ENCODE assay signal across 8 cellular contexts in the genomic region with DNA sequence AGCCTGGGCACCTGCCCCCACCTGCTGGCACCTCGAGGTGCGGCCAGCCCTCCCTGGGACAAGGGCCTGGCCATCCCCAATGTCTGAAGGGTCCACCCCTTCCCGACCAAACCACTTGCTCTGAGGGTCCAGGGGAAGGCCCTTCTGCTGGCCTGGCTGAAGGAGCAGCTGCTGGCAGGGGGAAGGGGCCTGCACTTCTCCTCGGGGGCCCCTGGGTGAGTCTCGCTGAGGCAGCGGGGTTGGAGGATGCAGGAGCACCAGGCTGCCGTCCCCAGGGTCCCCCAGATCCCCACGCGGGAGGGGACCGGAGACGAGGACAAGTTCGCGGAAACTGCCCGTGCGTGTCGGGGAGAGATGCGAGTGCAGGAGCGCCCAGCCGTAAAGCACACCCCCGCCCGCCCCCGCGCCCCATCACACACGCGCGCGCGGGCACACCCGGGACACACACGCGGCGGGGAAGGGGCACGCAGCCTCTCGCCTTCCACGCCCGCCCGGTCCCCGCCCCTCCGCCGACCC. TPM values are rescaled to one million over a fixed set of nuclear protein-coding genes. Genes with fewer than 3 reads are reported as not detected.
DNase-seq lines count a peak whose midpoint lies in the region; ATAC-seq and TF ChIP-seq lines count a peak whose summit lies in the region.

No MANE protein-coding gene starts in this region.

- H3K9me3 Mint-ChIP-seq in stimulated activated naive B cell treated with anti-CD40 and anti-IgM and Interleukin-4, amounts not matched to agents 10 μg/mL and 1 μg/mL and 100 μg/mL, for 72 hours = peaks cover 0 to 1% of the 10 kb centered on the region in 2 donors

- no TSS peak for BruUV-seq in Panc1 (replicated peaks; lab: Mats Ljungman, UMichigan)

- H3K4me3 Mint-ChIP-seq in stimulated activated naive B cell treated with anti-CD40 and anti-IgM and Interleukin-4, amounts not matched to agents 10 μg/mL and 1 μg/mL and 100 μg/mL, for 72 hours = peak overlapping the region; percentile 67 to 76

- DNase-seq in Panc1 (ENCODE audit: low read depth, low spot score) (no peak), NCI-H82 treated with DMSO at 0.1 percent for 48 hours (lab: John Stamatoyannopoulos, UW; ENCODE audit: unreplicated experiment) (no peak)
- DNase-seq in activated effector memory CD4-positive, alpha-beta T cell treated with Interleukin-2 at 50 U/mL for 16 hours = peak; percentile 37
- DNase-seq in stimulated activated naive B cell treated with anti-CD40 and anti-IgM and Interleukin-4, amounts not matched to agents 10 μg/mL and 1 μg/mL and 100 μg/mL, for 72 hours = peak; percentile 20

- H3K9me3 ChIP-seq in Panc1 (ENCODE audit: control insufficient read depth, insufficient read depth, low read depth, low read length) (no peaks in the 10 kb centered on the region), iPS-20b (ENCODE audit: insufficient read depth, low read depth, low read length) (no peaks in the 10 kb centered on the region)

- H3K9ac ChIP-seq in iPS-20b (ENCODE audit: low read depth, low read length) = no peak overlapping the region; the same call in 1 of the 2 replicates

- no peaks in the 10 kb centered on the region for H3K36me3 Mint-ChIP-seq in stimulated activated naive B cell treated with anti-CD40 and anti-IgM and Interleukin-4, amounts not matched to agents 10 μg/mL and 1 μg/mL and 100 μg/mL, for 72 hours

- H3K27me3 Mint-ChIP-seq in stimulated activated naive B cell treated with anti-CD40 and anti-IgM and Interleukin-4, amounts not matched to agents 10 μg/mL and 1 μg/mL and 100 μg/mL, for 72 hours = peaks cover 13 to 33% of the 10 kb centered on the region in 2 donors

- H3K4me3 ChIP-seq in Panc1 (ENCODE audit: low read depth in 2 of 2, low read length in 2 of 2) = peak overlapping the region; percentile 27 to 32
- peak overlapping the region; percentile 63 for H3K4me3 ChIP-seq in iPS-20b (ENCODE audit: low read length)

- H3K36me3 ChIP-seq in Panc1 (ENCODE audit: control insufficient read depth, insufficient read depth, low read length) (no peaks in the 10 kb centered on the region), iPS-20b (ENCODE audit: insufficient read depth, low read depth, low read length) (no peaks in the 10 kb centered on the region)

- TF ChIP-seq CTCF in Panc1 (IDR thresholded peaks at IDR 0.05) = no peak

- intact Hi-C loops in Panc1 (cut with micrococcal nuclease; ENCODE audit: unreplicated experiment) = no loop called here

- POLR2A ChIA-PET in Panc1 (lab: Charles Lee) = no interaction called here

- H3K4me1 Mint-ChIP-seq in stimulated activated naive B cell treated with anti-CD40 and anti-IgM and Interleukin-4, amounts not matched to agents 10 μg/mL and 1 μg/mL and 100 μg/mL, for 72 hours = peaks cover 0 to 4% of the 10 kb centered on the region in 2 donors

- CTCF ChIA-PET in Panc1 (lab: Charles Lee) = no interaction called here

- H3K27ac Mint-ChIP-seq in stimulated activated naive B cell treated with anti-CD40 and anti-IgM and Interleukin-4, amounts not matched to agents 10 μg/mL and 1 μg/mL and 100 μg/mL, for 72 hours = no peak overlapping the region

- in situ Hi-C loops in Panc1 (cut with HindIII; ENCODE audit: low pct_unique_long_range_greater_than_20kb, low sequenced_read_pairs) = no loop called here

- ATAC-seq in Panc1 (no peak; the same call in 1 of the 2 replicates), HG03520 (IDR thresholded peaks at IDR 0.05; ENCODE audit: unreplicated experiment) (no peak), GM21515 (IDR thresholded peaks at IDR 0.05; ENCODE audit: unreplicated experiment) (no peak), HG03439 (IDR thresholded peaks at IDR 0.05; ENCODE audit: unreplicated experiment) (no peak)
- peak; percentile 39 to 44 for ATAC-seq in stimulated activated naive B cell treated with anti-CD40 and anti-IgM and Interleukin-4, amounts not matched to agents 10 μg/mL and 1 μg/mL and 100 μg/mL, for 72 hours (replicated peaks)

- H3K27ac ChIP-seq in Panc1 (ENCODE audit: low read length) (peak overlapping the region; percentile 59), iPS-20b (ENCODE audit: low read length) (no peak overlapping the region)

- H3K27me3 ChIP-seq in Panc1 (ENCODE audit: control insufficient read depth, insufficient read depth, low read length) (no peaks in the 10 kb centered on the region), iPS-20b (ENCODE audit: insufficient read depth, low read length) (peaks cover 12% of the 10 kb centered on the region)

- peaks cover 34% of the 10 kb centered on the region for H3K4me1 ChIP-seq in Panc1 (ENCODE audit: control insufficient read depth, insufficient read depth, low read length)
- peaks cover 3% of the 10 kb centered on the region; the same call in 1 of the 2 replicates for H3K4me1 ChIP-seq in iPS-20b (ENCODE audit: insufficient read depth, low read length)

RNA-seq across cellular contexts. Expression of gene CACNA1H, which starts 0.7 kb away (rescaled TPM):
- 31.1 TPM for total RNA-seq in Panc1 (2021; ENCODE audit: unreplicated experiment)
- 40.3 TPM for polyA plus RNA-seq in Panc1 (2012; ENCODE audit: insufficient read length)

RNA-seq across cellular contexts. Expression of gene C1QTNF8, which starts 56.1 kb away (rescaled TPM):
- 0.39 TPM for total RNA-seq in Panc1 (2021; ENCODE audit: unreplicated experiment)
- polyA plus RNA-seq in Panc1 (2012; ENCODE audit: insufficient read length) = 0.63 TPM

Comparison
In these comparisons a context has a peak if more than half of its experiments do, and no peak if none do; other contexts are left out.
1. ATAC-seq: peak in stimulated activated naive B cell treated with anti-CD40 and anti-IgM and Interleukin-4, amounts not matched to agents 10 μg/mL and 1 μg/mL and 100 μg/mL, for 72 hours (2 of 2); none in Panc1 (single experiment), HG03520 (single experiment), GM21515 (single experiment) and HG03439 (single experiment).
2. DNase-seq: peak in activated effector memory CD4-positive, alpha-beta T cell treated with Interleukin-2 at 50 U/mL for 16 hours (single experiment) and stimulated activated naive B cell treated with anti-CD40 and anti-IgM and Interleukin-4, amounts not matched to agents 10 μg/mL and 1 μg/mL and 100 μg/mL, for 72 hours (single experiment); none in Panc1 (single experiment) and NCI-H82 treated with DMSO at 0.1 percent for 48 hours (single experiment).